19 cellular contexts compared by ENCODE assay signal in genomic region chr11:117719480-117719879, GRCh38.
"Had no signal": no experiment of that assay in that cellular context is flagged by ENCODE, and none has a peak within 500 bp of the region (broad histone marks: within the 10 kb centered on the region; RNA-seq: fewer than 3 reads in every experiment).

No MANE protein-coding gene starts in this region.

- H3K9me3 ChIP-seq: MG63 had no signal

- H3K4me1 Mint-ChIP-seq: activated CD4-positive, alpha-beta T cell treated with anti-CD3 and anti-CD28 coated beads, Interleukin-2, amount 10 ng/mL, durations not matched to agents 7 days and 5 days had no signal

- H3K27ac Mint-ChIP-seq: activated CD4-positive, alpha-beta memory T cell treated with anti-CD3 and anti-CD28 coated beads for 36 hours; activated CD4-positive, alpha-beta T cell treated with anti-CD3 and anti-CD28 coated beads, Interleukin-2, amount 10 ng/mL, durations not matched to agents 7 days and 5 days; activated naive CD8-positive, alpha-beta T cell; T-cell had no signal

- ATAC-seq: activated T-cell treated with anti-CD3 and anti-CD28 coated beads, Interleukin-2, amount 50 U/mL, for 4 hours; Right ventricle myocardium inferior; T-cell had no signal

- H3K4me3 ChIP-seq: MG63, SK-N-MC had no signal

- H3K36me3 ChIP-seq: MG63 had no signal

- H3K27ac ChIP-seq: SK-N-MC, VCaP had no signal

- H3K36me3 Mint-ChIP-seq: activated CD4-positive, alpha-beta memory T cell treated with anti-CD3 and anti-CD28 coated beads for 36 hours; activated naive CD8-positive, alpha-beta T cell; T-cell had no signal

- H3K4me3 Mint-ChIP-seq: activated CD4-positive, alpha-beta memory T cell treated with anti-CD3 and anti-CD28 coated beads for 36 hours; activated CD4-positive, alpha-beta T cell treated with anti-CD3 and anti-CD28 coated beads, Interleukin-2, amount 10 ng/mL, durations not matched to agents 7 days and 5 days; activated naive CD8-positive, alpha-beta T cell; activated T-cell treated with anti-CD3 and anti-CD28 coated beads, Interleukin-2, amount 50 U/mL, for 4 hours; T-cell had no signal

- DNase-seq: activated CD4-positive, alpha-beta memory T cell treated with anti-CD3 and anti-CD28 coated beads for 36 hours; activated CD4-positive, alpha-beta T cell treated with anti-CD3 and anti-CD28 coated beads, Interleukin-2, amount 10 ng/mL, durations not matched to agents 7 days and 5 days; activated CD4-positive, CD25-positive, alpha-beta regulatory T cell; activated CD8-positive, alpha-beta memory T cell treated with anti-CD3 and anti-CD28 coated beads for 24 hours; activated effector memory CD4-positive, alpha-beta T cell treated with anti-CD3 and anti-CD28 coated beads, Interleukin-2, amount 50 U/mL, for 16 hours; activated naive CD4-positive, alpha-beta T cell treated with Interleukin-2 at 50 U/mL for 16 hours; activated T-cell treated with anti-CD3 and anti-CD28 coated beads, Interleukin-2, amount 50 U/mL, for 4 hours; MG63; MV-4-11; NCI-H1694; NCI-H2029; NCI-H226; RPMI8226; T-cell; T-helper 2 cell had no signal

- H3K27me3 ChIP-seq: MG63 had no signal

- H3K27me3 Mint-ChIP-seq: activated naive CD8-positive, alpha-beta T cell had no signal

- H3K9me3 Mint-ChIP-seq: activated CD4-positive, alpha-beta memory T cell treated with anti-CD3 and anti-CD28 coated beads for 36 hours; activated CD4-positive, alpha-beta T cell treated with anti-CD3 and anti-CD28 coated beads, Interleukin-2, amount 10 ng/mL, durations not matched to agents 7 days and 5 days; activated T-cell treated with anti-CD3 and anti-CD28 coated beads, Interleukin-2, amount 50 U/mL, for 4 hours; T-cell had no signal
